Comparison of ENCODE assay signal across 9 cellular contexts in genomic region chr14:56555921-56556570, GRCh38. TPM values are rescaled to one million over a fixed set of nuclear protein-coding genes. Genes with fewer than 3 reads are reported as not detected.
DNase-seq lines count a peak whose midpoint lies in the region; ATAC-seq, FAIRE-seq and TF ChIP-seq lines count a peak whose summit lies in the region.
"Had no signal": no experiment of that assay in that cellular context is flagged by ENCODE, and none has a peak within 500 bp of the region (broad histone marks: within the 10 kb centered on the region; RNA-seq: fewer than 3 reads in every experiment).

No MANE protein-coding gene starts in this region.

- no peak overlapping the region for H2AFZ ChIP-seq in endothelial cell of umbilical vein (ENCODE audit: low read depth, low read length)

- no peak overlapping the region for H3K9ac ChIP-seq in endothelial cell of umbilical vein (replicated peaks; ENCODE audit: extremely low read depth, insufficient read depth, low read length)

- H3K27me3 ChIP-seq in endothelial cell of umbilical vein (ENCODE audit: control insufficient read depth in 2 of 2, insufficient read depth in 2 of 2, low read length in 2 of 2) = peaks cover 5 to 14% of the 10 kb centered on the region in 2 experiments

- no TSS peak for BruUV-seq in endothelial cell of umbilical vein (replicated peaks; lab: Mats Ljungman, UMichigan)

- no peaks in the 10 kb centered on the region for H3K4me1 ChIP-seq in endothelial cell of umbilical vein (ENCODE audit: control insufficient read depth, extremely low read depth, insufficient read depth, low read length)

- peak; percentile 49 for TF ChIP-seq CTCF in GM13977 (IDR thresholded peaks at IDR 0.05; ENCODE audit: extremely low read depth, insufficient read depth, missing control alignments)
- TF ChIP-seq CTCF in endothelial cell of umbilical vein (IDR thresholded peaks at IDR 0.05; ENCODE audit: extremely low read depth in 1 of 2, insufficient read depth in 1 of 2, low read depth in 1 of 2, low read length in 2 of 2) = peak; percentile 16 to 43

- no peaks in the 10 kb centered on the region for H3K9me3 ChIP-seq in endothelial cell of umbilical vein (replicated peaks; ENCODE audit: control insufficient read depth, insufficient read depth, low read length)

- no peak for TF ChIP-seq POLR2A in endothelial cell of umbilical vein (IDR thresholded peaks at IDR 0.05; ENCODE audit: low read depth, low read length)

- dilution Hi-C loops in endothelial cell of umbilical vein (cut with MboI; ENCODE audit: extremely low pct_ligation_motif_present, low sequenced_read_pairs) = no loop called here

- H3K9me1 ChIP-seq in endothelial cell of umbilical vein (replicated peaks; ENCODE audit: control insufficient read depth, extremely low read depth, insufficient read depth, low read length) = no peaks in the 10 kb centered on the region

- DNase-seq in ACHN = peak; percentile 32
- peak; percentile 12 for DNase-seq in GM13977 (ENCODE audit: low spot score)
- DNase-seq in NCI-H524 treated with DMSO at 0.1 percent for 48 hours (lab: John Stamatoyannopoulos, UW) = peak; percentile 55
- DNase-seq in endothelial cell of umbilical vein (ENCODE audit: low read depth, low spot score) = peak; percentile 46
- DNase-seq in renal cortical epithelial cell (ENCODE audit: low read depth) = peak; percentile 74
- DNase-seq in activated CD4-positive, alpha-beta T cell treated with anti-CD3 and anti-CD28 coated beads, Interleukin-2, amount 50 U/mL, for 1 hour = no peak
- DNase-seq in amniotic stem cell (lab: John Stamatoyannopoulos, UW) = no peak

- POLR2A ChIA-PET in endothelial cell of umbilical vein (lab: Charles Lee) = no interaction called here

- peak; percentile 8 for FAIRE-seq in endothelial cell of umbilical vein (lab: Jason Lieb, UNC)
- FAIRE-seq: colon had no signal

- CTCF ChIA-PET in endothelial cell of umbilical vein (lab: Charles Lee) = interaction anchor here (1.4 to 1.6 kb wide), 3 partner anchors 24 to 823 kb away, joined by 3 to 6 read pairs (median 4); partner anchors contain the start of gene TMEM260

- H3K36me3 ChIP-seq in endothelial cell of umbilical vein (ENCODE audit: control insufficient read depth in 2 of 2, extremely low read depth in 1 of 2, insufficient read depth in 2 of 2, low read length in 2 of 2) = no peaks in the 10 kb centered on the region

- ATAC-seq in GM19463 (IDR thresholded peaks at IDR 0.05; ENCODE audit: unreplicated experiment) = no peak

- in situ Hi-C loops in ACHN (cut with HindIII; ENCODE audit: low pct_ligation_motif_present, low pct_unique_long_range_greater_than_20kb, low sequenced_read_pairs) = no loop called here
- in situ Hi-C loops in GM13977 (cut with MboI; ENCODE audit: low pct_unique_long_range_greater_than_20kb, low sequenced_read_pairs, unreplicated experiment) = no loop called here

- no peak overlapping the region for H3K4me2 ChIP-seq in endothelial cell of umbilical vein (ENCODE audit: insufficient read depth, low read length)

- intact Hi-C loops in endothelial cell of umbilical vein (cut with micrococcal nuclease) = loop anchor here (1.0 to 5.0 kb wide), 2 partner anchors 646 to 761 kb away; no protein-coding TSS in a partner anchor

- no peak overlapping the region for H3K4me3 ChIP-seq in endothelial cell of umbilical vein (replicated peaks in 1 of 3; ENCODE audit: insufficient read depth in 1 of 3, low read depth in 1 of 3, low read length in 3 of 3)

- no peaks in the 10 kb centered on the region for H3K79me2 ChIP-seq in endothelial cell of umbilical vein (ENCODE audit: control insufficient read depth, insufficient read depth, low read length)

- H4K20me1 ChIP-seq in endothelial cell of umbilical vein (replicated peaks; ENCODE audit: control insufficient read depth, extremely low read depth, insufficient read depth, low read length) = no peaks in the 10 kb centered on the region

- H3K27ac ChIP-seq in endothelial cell of umbilical vein (ENCODE audit: insufficient read depth, low read depth, low read length) = no peak overlapping the region

TF ChIP-seq in endothelial cell of umbilical vein, 7 proteins besides CTCF, POLR2A, EP300 and RAD21:
- TF ChIP-seq MYC (IDR thresholded peaks at IDR 0.05; ENCODE audit: low read depth, low read length) = no peak
- no peak for TF ChIP-seq POLR2AphosphoS5 (IDR thresholded peaks at IDR 0.05; ENCODE audit: insufficient read depth, low read depth, low read length)
- no peak for TF ChIP-seq EZH2 (IDR thresholded peaks at IDR 0.05; ENCODE audit: borderline replicate concordance, low read depth, low read length, severe bottlenecking)
- no peak for TF ChIP-seq JUN (IDR thresholded peaks at IDR 0.05; ENCODE audit: borderline replicate concordance, insufficient read depth, insufficient read length, low read depth)
- TF ChIP-seq MAX (IDR thresholded peaks at IDR 0.05; ENCODE audit: insufficient read depth, insufficient read length) = no peak
- no peak for TF ChIP-seq FOS (IDR thresholded peaks at IDR 0.05; ENCODE audit: borderline replicate concordance, insufficient read depth, low read length)
- no peak for TF ChIP-seq GATA2 (IDR thresholded peaks at IDR 0.05; ENCODE audit: insufficient read depth, insufficient read length, low read depth, low read length)

RNA-seq across cellular contexts. Expression of gene TMEM260, which starts 23.6 kb away (rescaled TPM):
- total RNA-seq in endothelial cell of umbilical vein (16.2 and 16.4 TPM in 2 replicates), renal cortical epithelial cell (10.6 and 29.3 TPM in 2 replicates)
- polyA plus RNA-seq in endothelial cell of umbilical vein = 6.8 and 9.1 TPM in 2 replicates
- polyA plus RNA-seq in endothelial cell of umbilical vein (2011; cell fraction: cytosol; rRNA removed) = 5.0 and 5.1 TPM in 2 replicates
- 19.5 and 22.2 TPM in 2 replicates for polyA plus RNA-seq in endothelial cell of umbilical vein (2011; cell fraction: nucleus; rRNA removed)
- 9.8 and 11.1 TPM in 2 replicates for polyA plus RNA-seq in endothelial cell of umbilical vein (2012)
- 22.3 and 30.4 TPM in 2 replicates for polyA minus RNA-seq in endothelial cell of umbilical vein
- polyA minus RNA-seq in endothelial cell of umbilical vein (2011; cell fraction: cytosol; rRNA and poly(A)+ RNA removed) = 4.6 TPM
- 58.0 and 59.8 TPM in 2 replicates for polyA minus RNA-seq in endothelial cell of umbilical vein (2011; cell fraction: nucleus; rRNA and poly(A)+ RNA removed)

Comparison
In these comparisons a context has a peak if more than half of its experiments do, and no peak if none do; other contexts are left out.
1. DNase-seq: peak in ACHN (single experiment), GM13977 (single experiment), NCI-H524 treated with DMSO at 0.1 percent for 48 hours (single experiment), endothelial cell of umbilical vein (single experiment) and renal cortical epithelial cell (single experiment); none in activated CD4-positive, alpha-beta T cell treated with anti-CD3 and anti-CD28 coated beads, Interleukin-2, amount 50 U/mL, for 1 hour (single experiment) and amniotic stem cell (single experiment).